In genomic region chr12:41893491-41893890, GRCh38 we compare ENCODE assay signal across 31 cellular contexts.
"Had no signal": no experiment of that assay in that cellular context is flagged by ENCODE, and none has a peak within 500 bp of the region (broad histone marks: within the 10 kb centered on the region; RNA-seq: fewer than 3 reads in every experiment).

No MANE protein-coding gene starts in this region.

- H3K36me3 ChIP-seq: ascending aorta, cardiac muscle cell, WERI-Rb-1 had no signal

- H3K27ac ChIP-seq: ascending aorta, cardiac muscle cell, WERI-Rb-1 had no signal

- DNase-seq: activated CD4-positive, alpha-beta memory T cell treated with anti-CD3 and anti-CD28 coated beads, Interleukin-2, amount 10 ng/mL, durations not matched to agents 7 days and 5 days; activated CD4-positive, alpha-beta T cell treated with anti-CD3 and anti-CD28 coated beads for 1 hour; activated CD4-positive, alpha-beta T cell treated with anti-CD3 and anti-CD28 coated beads for 36 hours; activated CD4-positive, alpha-beta T cell treated with anti-CD3 and anti-CD28 coated beads for 48 hours; activated CD4-positive, alpha-beta T cell treated with anti-CD3 and anti-CD28 coated beads, Interleukin-2, amount 10 ng/mL, durations not matched to agents 7 days and 5 days; activated CD4-positive, alpha-beta T cell treated with anti-CD3 and anti-CD28 coated beads, Interleukin-2, amount 50 U/mL, for 48 hours; activated CD4-positive, CD25-positive, alpha-beta regulatory T cell; activated CD8-positive, alpha-beta memory T cell treated with anti-CD3 and anti-CD28 coated beads for 24 hours; activated CD8-positive, alpha-beta memory T cell treated with anti-CD3 and anti-CD28 coated beads, Interleukin-2, amount 10 ng/mL, durations not matched to agents 7 days and 5 days; activated CD8-positive, alpha-beta memory T cell treated with anti-CD3 and anti-CD28 coated beads, Interleukin-2, amount 50 U/mL, for 48 hours; activated CD8-positive, alpha-beta T cell treated with anti-CD3 and anti-CD28 coated beads, Interleukin-2, amount 10 ng/mL, durations not matched to agents 7 days and 5 days; activated effector memory CD4-positive, alpha-beta T cell treated with Interleukin-2 at 50 U/mL for 16 hours; activated gamma-delta T cell; activated naive CD4-positive, alpha-beta T cell treated with anti-CD3 and anti-CD28 coated beads, Interleukin-2, amount 10 ng/mL, durations not matched to agents 7 days and 5 days; activated naive CD4-positive, alpha-beta T cell treated with Interleukin-2 at 50 U/mL for 16 hours; activated naive CD8-positive, alpha-beta T cell treated with anti-CD3 and anti-CD28 coated beads, Interleukin-2, amount 10 ng/mL, durations not matched to agents 7 days and 5 days; activated naive CD8-positive, alpha-beta T cell treated with anti-CD3 and anti-CD28 coated beads, Interleukin-2, amount 50 U/mL, for 24 hours; activated T-cell treated with anti-CD3 and anti-CD28 coated beads, Interleukin-2, amount 50 U/mL, for 24 hours; activated T-cell treated with anti-CD3 and anti-CD28 coated beads, Interleukin-2, amount 50 U/mL, for 48 hours; amygdala; anterior cingulate cortex; caudate nucleus; cerebellar nuclear complex; T-helper 1 cell; T-helper 2 cell; T-helper 9 cell; WERI-Rb-1 had no signal

- H3K4me1 ChIP-seq: ascending aorta had no signal

- H3K27me3 ChIP-seq: ascending aorta, cardiac muscle cell had no signal

- H3K4me3 ChIP-seq: ascending aorta, cardiac muscle cell had no signal

- ATAC-seq: activated CD4-positive, alpha-beta T cell treated with anti-CD3 and anti-CD28 coated beads for 36 hours; activated CD4-positive, CD25-positive, alpha-beta regulatory T cell treated with anti-CD3 and anti-CD28 coated beads, Interleukin-2, amount 50 U/mL, for 24 hours; activated CD8-positive, alpha-beta memory T cell treated with anti-CD3 and anti-CD28 coated beads, Interleukin-2, amount 10 ng/mL, durations not matched to agents 7 days and 5 days; activated CD8-positive, alpha-beta T cell treated with anti-CD3 and anti-CD28 coated beads, Interleukin-2, amount 10 ng/mL, durations not matched to agents 7 days and 5 days; activated naive CD8-positive, alpha-beta T cell treated with anti-CD3 and anti-CD28 coated beads, Interleukin-2, amount 50 U/mL, for 24 hours; WTC11 had no signal
